ENCODE assay signal across 17 cellular contexts in genomic region chr4:189001283-189001970, GRCh38.
A peak's percentile ranks its signal among the peaks of the same experiment; 100 is the strongest.
DNase-seq lines count a peak whose midpoint lies in the region; ATAC-seq and TF ChIP-seq lines count a peak whose summit lies in the region.
"Had no signal": no experiment of that assay in that cellular context is flagged by ENCODE, and none has a peak within 500 bp of the region (broad histone marks: within the 10 kb centered on the region; RNA-seq: fewer than 3 reads in every experiment).

No MANE protein-coding gene starts in this region.

- intact Hi-C loops in testis (cut with DNase I; ENCODE audit: low total_unique reads), result no loop called here
- intact Hi-C loops in ovary (cut with DNase I), result no loop called here

- 52 to 81% methylated on average over 8 to 12 of the region's 12 CpGs for WGBS in testis, 2 donors
- WGBS in ovary, 3 donors, result 93 to 95% (median 94%) methylated on average over 12 of the region's 12 CpGs

- H3K4me3 ChIP-seq in testis (peak overlapping the region; percentile 39 to 43), ovary (no peak overlapping the region)
- H3K4me3 ChIP-seq: A549, SJCRH30 had no signal

- no peaks in the 10 kb centered on the region for H3K4me1 ChIP-seq in testis
- no peaks in the 10 kb centered on the region for H3K4me1 ChIP-seq in ovary (ENCODE audit: insufficient read depth)
- H3K4me1 ChIP-seq: A549, SJCRH30 had no signal

- no peak for TF ChIP-seq EP300 in ovary (IDR thresholded peaks at IDR 0.05)

- peak; percentile 32 for DNase-seq in NCI-H748 (lab: John Stamatoyannopoulos, UW; ENCODE audit: unreplicated experiment)
- DNase-seq in NCI-H748 treated with DMSO at 0.1 percent for 48 hours (lab: John Stamatoyannopoulos, UW), result no peak
- peak; percentile 52 for DNase-seq in MV-4-11 (lab: John Stamatoyannopoulos, UW)
- DNase-seq in SHP77 treated with DMSO at 0.1 percent for 48 hours (lab: John Stamatoyannopoulos, UW), result peak; percentile 99
- DNase-seq in testis, result peak; percentile 65
- no peak for DNase-seq in activated CD8-positive, alpha-beta memory T cell treated with anti-CD3 and anti-CD28 coated beads for 24 hours
- DNase-seq in ovary, result no peak
- DNase-seq: Calu3, NCI-H1092 treated with DMSO at 0.1 percent for 48 hours, NCI-H2081, NCI-H226, NCI-H774, T1000 had no signal

- TF ChIP-seq POLR2A in testis (IDR thresholded peaks at IDR 0.05) (no peak), ovary (IDR thresholded peaks at IDR 0.05) (no peak)

- H3K36me3 ChIP-seq in testis (ENCODE audit: low read depth, missing control alignments) (no peaks in the 10 kb centered on the region), ovary (no peaks in the 10 kb centered on the region)
- H3K36me3 ChIP-seq: SJCRH30 had no signal

- H3K27ac ChIP-seq in testis (peak overlapping the region; percentile 8 to 45), ovary (no peak overlapping the region)
- H3K27ac ChIP-seq: A549, SJCRH30 had no signal

- H3K9me3 ChIP-seq in testis (no peaks in the 10 kb centered on the region), ovary (no peaks in the 10 kb centered on the region)
- H3K9me3 ChIP-seq: A549, SJCRH30 had no signal

- H3K27me3 ChIP-seq in testis, result no peaks in the 10 kb centered on the region
- H3K27me3 ChIP-seq in ovary, result no peaks in the 10 kb centered on the region
- H3K27me3 ChIP-seq: SJCRH30 had no signal

- ATAC-seq in GM21529 (IDR thresholded peaks at IDR 0.05; ENCODE audit: unreplicated experiment), result no peak
- ATAC-seq: A549, HCT116 had no signal

- no peak for TF ChIP-seq CTCF in testis (IDR thresholded peaks at IDR 0.05)
- no peak for TF ChIP-seq CTCF in ovary (IDR thresholded peaks at IDR 0.05)

Comparison
In these comparisons a context has a peak if more than half of its experiments do, and no peak if none do; other contexts are left out.
1. DNase-seq: peak in NCI-H748 (single experiment), MV-4-11 (single experiment), SHP77 treated with DMSO at 0.1 percent for 48 hours (single experiment) and testis (single experiment); none in NCI-H748 treated with DMSO at 0.1 percent for 48 hours (single experiment), activated CD8-positive, alpha-beta memory T cell treated with anti-CD3 and anti-CD28 coated beads for 24 hours (single experiment) and ovary (0 of 5).
2. H3K27ac ChIP-seq: peak in testis (2 of 2); none in ovary (0 of 2).